Comparison of ENCODE assay signal across 14 cellular contexts in genomic region chr10:30842185-30842584, GRCh38.
"Had no signal": no experiment of that assay in that cellular context is flagged by ENCODE, and none has a peak within 500 bp of the region (broad histone marks: within the 10 kb centered on the region; RNA-seq: fewer than 3 reads in every experiment).

No MANE protein-coding gene starts in this region.

- H3K79me2 ChIP-seq: parathyroid adenoma had no signal

- H3K9ac ChIP-seq: parathyroid adenoma had no signal

- H3K4me1 ChIP-seq: parathyroid adenoma had no signal

- DNase-seq: activated B cell treated with CpG ODN at 0.5 μM for 24 hours; activated CD4-positive, alpha-beta T cell treated with anti-CD3 and anti-CD28 coated beads, Interleukin-2, amount 10 ng/mL, durations not matched to agents 7 days and 5 days; activated CD8-positive, alpha-beta memory T cell treated with anti-CD3 and anti-CD28 coated beads for 24 hours; activated naive CD4-positive, alpha-beta T cell treated with anti-CD3 and anti-CD28 coated beads for 36 hours; dermis blood vessel endothelial cell; foreskin fibroblast; islet precursor cell; midbrain; retina; small intestine; T-helper 1 cell; tibial artery had no signal

- H3K36me3 ChIP-seq: vagina had no signal

- H2AFZ ChIP-seq: parathyroid adenoma had no signal

- H3K27me3 ChIP-seq: tibial artery, vagina had no signal

- H3K27ac ChIP-seq: parathyroid adenoma, tibial artery, vagina had no signal

- H3K4me3 ChIP-seq: tibial artery, vagina had no signal

- H3K9me3 ChIP-seq: tibial artery, vagina had no signal
